Comparison of ENCODE assay signal across 8 cellular contexts in the genomic region with DNA sequence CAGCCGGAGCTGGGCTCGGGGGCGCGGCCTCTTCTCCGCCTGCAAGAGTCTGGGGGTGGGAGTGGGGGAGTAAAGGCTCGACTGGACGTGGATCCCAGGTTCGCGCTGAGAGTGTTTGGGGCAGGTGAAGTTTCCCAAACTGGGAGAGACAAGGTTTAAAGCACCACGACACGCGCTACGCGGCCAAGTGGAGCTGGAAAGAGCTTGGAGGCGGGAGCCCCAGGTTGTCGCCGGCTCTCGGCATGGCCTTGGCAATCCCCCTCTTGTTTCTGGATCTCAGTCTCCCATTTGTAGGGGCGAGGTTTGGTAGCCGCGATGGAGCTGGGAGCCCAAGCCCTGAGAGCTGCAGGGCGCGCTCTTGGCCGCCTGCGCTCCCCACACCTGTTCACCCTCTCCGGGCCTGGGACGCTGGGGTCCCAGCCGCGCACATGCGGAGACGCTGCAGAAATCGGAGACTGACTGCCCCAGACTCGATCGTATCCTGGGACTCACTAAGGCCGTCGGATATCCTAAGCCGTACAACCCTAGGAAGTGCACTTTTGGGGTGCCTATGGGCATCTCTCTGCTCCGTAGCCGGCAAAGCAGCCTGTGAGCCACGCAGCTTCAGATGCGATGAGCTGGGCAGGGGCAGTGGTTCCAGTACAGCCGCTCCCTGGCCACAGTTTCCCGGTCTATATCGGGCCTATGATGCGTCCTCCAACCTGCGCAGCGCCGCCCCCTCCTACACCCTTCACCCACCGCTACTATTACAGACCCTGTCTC. TPM values are rescaled to one million over a fixed set of nuclear protein-coding genes. Genes with fewer than 3 reads are reported as not detected.
DNase-seq lines count a peak whose midpoint lies in the region; ATAC-seq and TF ChIP-seq lines count a peak whose summit lies in the region.

No MANE protein-coding gene starts in this region.

- no peaks in the 10 kb centered on the region for H3K9me3 Mint-ChIP-seq in activated CD4-positive, alpha-beta memory T cell treated with anti-CD3 and anti-CD28 coated beads, Interleukin-2, amount 10 ng/mL, durations not matched to agents 7 days and 5 days

- no peaks in the 10 kb centered on the region for H3K36me3 Mint-ChIP-seq in activated CD4-positive, alpha-beta memory T cell treated with anti-CD3 and anti-CD28 coated beads, Interleukin-2, amount 10 ng/mL, durations not matched to agents 7 days and 5 days (ENCODE audit: low read depth)

- no peak overlapping the region for H2BK12ac ChIP-seq in trophoblast cell (ENCODE audit: low read length)

- H3K27ac ChIP-seq in AG04450 (ENCODE audit: low read depth, low read length) (peak overlapping the region; percentile 21), trophoblast cell (ENCODE audit: low read depth, low read length) (no peak overlapping the region)

- H2BK5ac ChIP-seq in trophoblast cell (ENCODE audit: low read depth, low read length, poor library complexity) = no peak overlapping the region

- DNase-seq in AG04450 (ENCODE audit: low read depth, low spot score) (no peak), head of caudate nucleus (peak in 24 of 42 donors; percentile 13 to 52 (median 34)), trophoblast cell (no peak), NK-92 (lab: John Stamatoyannopoulos, UW; ENCODE audit: unreplicated experiment) (no peak)
- no peak for DNase-seq in activated CD4-positive, alpha-beta memory T cell treated with anti-CD3 and anti-CD28 coated beads, Interleukin-2, amount 10 ng/mL, durations not matched to agents 7 days and 5 days

- peak overlapping the region; percentile 98 for H3K4me2 ChIP-seq in trophoblast cell (ENCODE audit: low read length)

- no peak overlapping the region for H3K9ac ChIP-seq in trophoblast cell (ENCODE audit: low read length)

- H3K23ac ChIP-seq in trophoblast cell (ENCODE audit: low read length) = no peak overlapping the region

- peak overlapping the region; percentile 46 for H3K4me3 Mint-ChIP-seq in activated CD4-positive, alpha-beta memory T cell treated with anti-CD3 and anti-CD28 coated beads, Interleukin-2, amount 10 ng/mL, durations not matched to agents 7 days and 5 days

- H3K36me3 ChIP-seq in trophoblast cell (ENCODE audit: control insufficient read depth in 1 of 2, insufficient read depth in 2 of 2, low read length in 2 of 2) = no peaks in the 10 kb centered on the region

- peaks cover 0 to 9% of the 10 kb centered on the region in 2 experiments for H3K4me1 ChIP-seq in trophoblast cell (ENCODE audit: control insufficient read depth in 1 of 2, insufficient read depth in 2 of 2, low read length in 2 of 2)

- no peak overlapping the region for H3K27ac Mint-ChIP-seq in activated CD4-positive, alpha-beta memory T cell treated with anti-CD3 and anti-CD28 coated beads, Interleukin-2, amount 10 ng/mL, durations not matched to agents 7 days and 5 days

- H3K14ac ChIP-seq in trophoblast cell (ENCODE audit: low read length) = no peak overlapping the region

- no peak overlapping the region for H3K18ac ChIP-seq in trophoblast cell (ENCODE audit: low read length)

- no peaks in the 10 kb centered on the region for H3K79me1 ChIP-seq in trophoblast cell (ENCODE audit: low read length)

- no peak overlapping the region for H4K8ac ChIP-seq in trophoblast cell (ENCODE audit: low read depth, low read length)

- ATAC-seq in GM21515 (IDR thresholded peaks at IDR 0.05; ENCODE audit: unreplicated experiment) = peak; percentile 22
- ATAC-seq in GM21786 (IDR thresholded peaks at IDR 0.05; ENCODE audit: unreplicated experiment) = no peak
- no peak for ATAC-seq in HG03469 (IDR thresholded peaks at IDR 0.05; ENCODE audit: unreplicated experiment)

- H4K12ac ChIP-seq in trophoblast cell (ENCODE audit: low read depth, low read length) = no peak overlapping the region

- no peak overlapping the region for H4K91ac ChIP-seq in trophoblast cell (ENCODE audit: low read depth, low read length)

- H3K79me2 ChIP-seq in trophoblast cell (ENCODE audit: control insufficient read depth, insufficient read depth, low read length, poor library complexity) = no peaks in the 10 kb centered on the region

- POLR2A ChIA-PET in AG04450 (lab: Yijun Ruan, JAX) = no interaction called here
- POLR2A ChIA-PET in activated CD4-positive, alpha-beta memory T cell treated with anti-CD3 and anti-CD28 coated beads, Interleukin-2, amount 10 ng/mL, durations not matched to agents 7 days and 5 days (lab: Charles Lee) = interaction anchor here (1.3 kb wide), 1 partner anchor 15 kb away, joined by 4 read pairs; no protein-coding TSS in a partner anchor

- peaks cover 47% of the 10 kb centered on the region for H3K27me3 Mint-ChIP-seq in activated CD4-positive, alpha-beta memory T cell treated with anti-CD3 and anti-CD28 coated beads, Interleukin-2, amount 10 ng/mL, durations not matched to agents 7 days and 5 days

- H2AK5ac ChIP-seq in trophoblast cell (ENCODE audit: low read length) = no peak overlapping the region

- TF ChIP-seq CTCF in AG04450 (IDR thresholded peaks at IDR 0.05; ENCODE audit: low read depth, low read length) = no peak

- H2AFZ ChIP-seq in trophoblast cell (ENCODE audit: insufficient read depth, low read length, poor library complexity) = no peak overlapping the region

- CTCF ChIA-PET in AG04450 (lab: Charles Lee) = interaction anchor here (0.9 to 2.3 kb wide), 5 partner anchors 21 to 113 kb away, joined by 3 to 25 read pairs (median 5); no protein-coding TSS in a partner anchor
- CTCF ChIA-PET in activated CD4-positive, alpha-beta memory T cell treated with anti-CD3 and anti-CD28 coated beads, Interleukin-2, amount 10 ng/mL, durations not matched to agents 7 days and 5 days (lab: Charles Lee) = interaction anchor here (0.7 to 3.9 kb wide), 10 partner anchors 8 to 144 kb away, joined by 3 to 25 read pairs (median 4); partner anchors contain the start of gene TDRD7

- H3K4me3 ChIP-seq in AG04450 (ENCODE audit: low read depth, low read length) = peak overlapping the region; percentile 50
- H3K4me3 ChIP-seq in trophoblast cell (ENCODE audit: low read depth, low read length) = peak overlapping the region; percentile 70

- no peak overlapping the region for H3K4ac ChIP-seq in trophoblast cell (ENCODE audit: low read depth, low read length)

- peaks cover 17% of the 10 kb centered on the region for H3K4me1 Mint-ChIP-seq in activated CD4-positive, alpha-beta memory T cell treated with anti-CD3 and anti-CD28 coated beads, Interleukin-2, amount 10 ng/mL, durations not matched to agents 7 days and 5 days

- H3K9me3 ChIP-seq in AG04450 (ENCODE audit: control insufficient read depth, insufficient read depth, low read length) (no peaks in the 10 kb centered on the region; the same call in 1 of the 2 replicates), trophoblast cell (ENCODE audit: insufficient read depth, low read depth, low read length) (peaks cover 7% of the 10 kb centered on the region)

- intact Hi-C loops in head of caudate nucleus (cut with DNase I) = no loop called here

- peaks cover 52% of the 10 kb centered on the region for H3K27me3 ChIP-seq in AG04450 (ENCODE audit: control insufficient read depth, insufficient read depth, low read length)
- H3K27me3 ChIP-seq in trophoblast cell (ENCODE audit: insufficient read depth, low read length) = peaks cover 31% of the 10 kb centered on the region

- no CpG with 5 or more reads among the region's 49 CpGs for WGBS in trophoblast cell (ENCODE audit: extremely low coverage, insufficient coverage, insufficient read length)

- no peak overlapping the region for H2BK120ac ChIP-seq in trophoblast cell (ENCODE audit: insufficient read depth, low read length, poor library complexity)

RNA-seq across cellular contexts. Expression of gene TMOD1, which starts 0.9 kb away (rescaled TPM):
- polyA plus RNA-seq in AG04450 (2011; rRNA removed) = 0.10 and 0.19 TPM in 2 replicates
- polyA minus RNA-seq in AG04450 (2011; rRNA and poly(A)+ RNA removed) = 0.22 and 0.41 TPM in 2 replicates
- total RNA-seq in activated CD4-positive, alpha-beta memory T cell treated with anti-CD3 and anti-CD28 coated beads, Interleukin-2, amount 10 ng/mL, durations not matched to agents 7 days and 5 days = 1 to 10 TPM; 1.5 to 1.8 TPM
- 2.1 and 2.2 TPM in 2 replicates for polyA plus RNA-seq in trophoblast cell (2013)

Comparison
In these comparisons a context has a peak if more than half of its experiments do, and no peak if none do; other contexts are left out.
1. DNase-seq: peak in head of caudate nucleus (24 of 42); none in AG04450 (single experiment), activated CD4-positive, alpha-beta memory T cell treated with anti-CD3 and anti-CD28 coated beads, Interleukin-2, amount 10 ng/mL, durations not matched to agents 7 days and 5 days (single experiment), trophoblast cell (0 of 2) and NK-92 (single experiment).